ENCODE assay signal across 1 cellular context in the genomic region with DNA sequence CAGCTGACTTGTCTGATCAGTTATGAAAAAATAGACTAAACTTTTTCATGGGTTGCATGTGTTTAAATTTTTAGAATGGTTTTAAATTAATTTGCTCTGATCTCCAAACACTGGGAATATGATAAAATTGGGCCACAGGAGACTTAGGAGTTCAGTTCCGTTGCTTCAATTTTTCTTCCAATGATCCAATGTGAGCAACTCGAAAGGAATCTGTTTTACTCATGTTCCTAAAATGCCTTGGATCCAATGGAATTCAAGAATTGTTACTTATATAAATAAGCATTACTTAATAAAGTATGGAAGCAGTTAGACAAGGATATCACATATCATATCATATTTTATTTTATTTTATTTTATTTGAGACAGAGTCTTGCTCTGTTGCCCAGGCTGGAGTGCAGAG.
TF ChIP-seq lines count a peak whose summit lies in the region.

No MANE protein-coding gene starts in this region.

TF ChIP-seq in IMR-90, 13 proteins besides CTCF, POLR2A, EP300 and RAD21 (continued from another document):
- no peak for TF ChIP-seq MAZ (IDR thresholded peaks at IDR 0.05; ENCODE audit: borderline replicate concordance, low read depth, low read length)
- TF ChIP-seq SMC3 (IDR thresholded peaks at IDR 0.05; ENCODE audit: low read depth, low read length): no peak
- TF ChIP-seq, protein P1, sequence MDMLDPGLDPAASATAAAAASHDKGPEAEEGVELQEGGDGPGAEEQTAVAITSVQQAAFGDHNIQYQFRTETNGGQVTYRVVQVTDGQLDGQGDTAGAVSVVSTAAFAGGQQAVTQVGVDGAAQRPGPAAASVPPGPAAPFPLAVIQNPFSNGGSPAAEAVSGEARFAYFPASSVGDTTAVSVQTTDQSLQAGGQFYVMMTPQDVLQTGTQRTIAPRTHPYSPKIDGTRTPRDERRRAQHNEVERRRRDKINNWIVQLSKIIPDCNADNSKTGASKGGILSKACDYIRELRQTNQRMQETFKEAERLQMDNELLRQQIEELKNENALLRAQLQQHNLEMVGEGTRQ (IDR thresholded peaks at IDR 0.05; ENCODE audit: low read depth, low read length): no peak
- no peak for TF ChIP-seq NFE2L2 (IDR thresholded peaks at IDR 0.05; ENCODE audit: low read depth, low read length)
- TF ChIP-seq MXI1 (IDR thresholded peaks at IDR 0.05; ENCODE audit: borderline replicate concordance, low read depth, low read length): no peak
- no peak for TF ChIP-seq RCOR1 (IDR thresholded peaks at IDR 0.05; ENCODE audit: insufficient replicate concordance, low read length)
